In the genomic region with DNA sequence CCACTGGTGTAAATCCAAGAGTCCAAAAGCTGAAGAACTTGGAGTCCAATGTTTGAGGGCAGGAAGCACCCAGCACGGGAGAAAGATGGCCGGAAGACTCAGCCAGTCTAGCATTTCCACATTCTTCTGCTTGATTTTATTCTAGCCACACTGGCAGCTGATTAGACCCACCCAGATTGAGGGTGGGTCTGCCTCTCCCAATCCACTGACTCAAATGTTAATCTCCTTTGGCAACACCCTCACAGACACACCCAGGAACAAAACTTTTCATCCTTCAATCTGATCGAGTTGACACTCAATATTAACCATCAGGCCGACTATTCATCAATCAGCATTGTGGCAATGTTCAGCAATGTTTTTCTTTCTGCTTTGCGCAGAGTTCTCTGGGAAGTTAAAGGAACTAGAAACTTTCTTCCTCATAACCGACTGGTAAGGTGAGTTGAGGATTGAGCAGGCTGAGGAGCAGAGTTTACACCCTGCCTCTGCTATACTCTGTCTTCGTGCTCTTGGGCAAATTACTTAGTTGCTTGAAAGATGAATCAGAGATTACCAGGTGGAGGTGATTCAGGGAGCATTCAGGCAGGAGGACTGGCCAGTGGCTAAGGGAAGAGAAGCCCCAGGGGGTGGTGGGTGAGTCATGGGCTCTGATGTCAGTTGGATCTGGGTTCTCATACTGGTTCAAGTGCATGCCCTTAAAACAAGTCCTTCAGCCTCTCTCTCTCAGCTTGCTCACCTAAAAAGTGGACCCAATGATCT, we compare ENCODE assay signal across 1 cellular context.
TF ChIP-seq lines count a peak whose summit lies in the region.

No MANE protein-coding gene starts in this region.

TF ChIP-seq in HCT116, 20 proteins besides CTCF, POLR2A, EP300 and RAD21 (continued from another document):
- TF ChIP-seq SP1 (IDR thresholded peaks at IDR 0.05; ENCODE audit: low read depth) (peak; percentile 75), EGR1 (IDR thresholded peaks at IDR 0.05; ENCODE audit: low read depth) (no peak), ZFX (IDR thresholded peaks at IDR 0.05) (no peak), CBX3 (IDR thresholded peaks at IDR 0.05; ENCODE audit: low read depth) (peak; percentile 84; the same call in 1 of the 2 replicates), SIN3A (IDR thresholded peaks at IDR 0.05; ENCODE audit: low read depth) (peak; percentile 59; the same call in 1 of the 2 replicates), TCF7L2 (IDR thresholded peaks at IDR 0.05; ENCODE audit: borderline replicate concordance, extremely low read depth, insufficient read depth, insufficient read length) (no peak), ZNF274 (IDR thresholded peaks at IDR 0.05; ENCODE audit: low read depth, low read length) (no peak)
- TF ChIP-seq, protein P1, sequence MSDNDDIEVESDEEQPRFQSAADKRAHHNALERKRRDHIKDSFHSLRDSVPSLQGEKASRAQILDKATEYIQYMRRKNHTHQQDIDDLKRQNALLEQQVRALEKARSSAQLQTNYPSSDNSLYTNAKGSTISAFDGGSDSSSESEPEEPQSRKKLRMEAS (IDR thresholded peaks at IDR 0.05): peak; percentile 80
